8 cellular contexts compared by ENCODE assay signal in the genomic region with DNA sequence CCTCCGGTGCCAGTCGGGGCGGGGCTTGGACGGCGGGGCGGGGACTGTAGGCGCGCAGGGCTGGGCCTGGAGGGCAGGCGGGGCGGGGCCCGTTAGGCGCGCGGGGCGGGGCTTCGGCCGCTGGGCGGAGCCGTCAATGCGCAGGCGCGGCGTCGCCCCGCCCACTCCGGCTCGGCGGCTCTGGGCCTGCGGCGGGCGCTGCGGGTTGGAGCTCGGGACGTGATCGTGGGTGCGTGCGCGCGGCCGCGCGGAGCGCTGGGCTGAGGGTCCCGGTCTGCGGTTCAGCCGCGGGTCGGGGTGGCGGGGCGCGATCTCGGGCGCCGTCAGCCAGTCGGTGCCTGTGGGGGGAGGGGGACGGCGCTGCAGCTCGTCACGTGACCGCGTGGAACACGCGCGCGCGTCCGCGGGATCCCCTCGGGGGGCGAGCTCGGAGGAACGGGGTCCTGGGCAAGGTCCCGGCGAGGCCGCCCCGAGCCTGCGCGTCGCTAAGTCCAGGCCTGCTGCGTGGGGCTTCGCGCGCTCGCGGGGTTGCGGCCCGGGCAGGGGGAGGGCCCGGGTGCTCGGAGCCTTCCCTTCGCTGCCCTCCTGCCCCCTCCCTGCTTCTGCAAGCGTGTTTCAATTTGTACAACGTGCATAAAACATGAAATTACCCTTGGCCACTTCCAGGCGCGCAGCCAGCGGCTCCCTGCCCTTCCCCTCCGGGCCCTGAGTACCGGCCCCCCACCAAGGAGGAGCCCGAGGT. TPM values are rescaled to one million over a fixed set of nuclear protein-coding genes. Genes with fewer than 3 reads are reported as not detected.
DNase-seq lines count a peak whose midpoint lies in the region; ATAC-seq and TF ChIP-seq lines count a peak whose summit lies in the region.

A gene (plus strand): TSS at position 164 of the 742 bp plus-strand sequence. CDS start 595 bp downstream, outside the sequence.

- TF ChIP-seq CTCF in choroid plexus epithelial cell (conservative IDR thresholded peaks at IDR 0.05; ENCODE audit: low read depth, low read length): no peak

- H3K36me3 Mint-ChIP-seq in activated CD4-positive, alpha-beta T cell treated with anti-CD3 and anti-CD28 coated beads for 36 hours (ENCODE audit: low read depth): peaks cover 9% of the 10 kb centered on the region

- ATAC-seq in HG03432 (IDR thresholded peaks at IDR 0.05; ENCODE audit: unreplicated experiment): peak; percentile 79
- ATAC-seq in activated CD4-positive, alpha-beta T cell treated with anti-CD3 and anti-CD28 coated beads for 36 hours: peak; percentile 92

- H3K4me3 Mint-ChIP-seq in activated CD4-positive, alpha-beta T cell treated with anti-CD3 and anti-CD28 coated beads for 36 hours: peak within 1 kb of the TSS; percentile 79

- peaks cover 57% of the 10 kb centered on the region for H3K4me1 Mint-ChIP-seq in activated CD4-positive, alpha-beta T cell treated with anti-CD3 and anti-CD28 coated beads for 36 hours

- POLR2A ChIA-PET in activated CD4-positive, alpha-beta T cell treated with anti-CD3 and anti-CD28 coated beads for 36 hours (lab: Charles Lee): interaction anchor here (0.9 to 2.0 kb wide), 2 partner anchors 31 to 33 kb away, joined by 3 to 19 read pairs; a partner anchor contains a TSS

- H3K27ac Mint-ChIP-seq in activated CD4-positive, alpha-beta T cell treated with anti-CD3 and anti-CD28 coated beads for 36 hours: peak within 1 kb of the TSS; percentile 70

- TF ChIP-seq POLR2A in GM19099 (IDR thresholded peaks at IDR 0.05; ENCODE audit: extremely low read depth, insufficient read length, low read depth): peak; percentile 88

- H3K4me3 ChIP-seq in choroid plexus epithelial cell (ENCODE audit: low read depth, low read length): peak within 1 kb of the TSS; percentile 82

- no peaks in the 10 kb centered on the region for H3K9me3 Mint-ChIP-seq in activated CD4-positive, alpha-beta T cell treated with anti-CD3 and anti-CD28 coated beads for 36 hours (ENCODE audit: low read depth)

- CTCF ChIA-PET in activated CD4-positive, alpha-beta T cell treated with anti-CD3 and anti-CD28 coated beads for 36 hours (lab: Charles Lee): interaction anchor here (0.6 to 2.2 kb wide), 9 partner anchors 32 to 151 kb away, joined by 3 to 15 read pairs (median 4); a partner anchor contains a TSS

- intact Hi-C loops in activated CD4-positive, alpha-beta T cell treated with anti-CD3 and anti-CD28 coated beads for 36 hours (cut with DNase I, micrococcal nuclease): loop anchor here (1.0 to 10.0 kb wide), 17 partner anchors 32 to 1170 kb away; a partner anchor contains a TSS

- DNase-seq in AG20443 (ENCODE audit: low spot score) (peak; percentile 99), NCI-H510A treated with DMSO at 0.1 percent for 48 hours (lab: John Stamatoyannopoulos, UW) (peak; percentile 55), choroid plexus epithelial cell (ENCODE audit: low read depth) (peak; percentile 84), kidney tubule cell (ENCODE audit: low spot score) (peak; percentile 87)
- peak; percentile 98 for DNase-seq in activated CD4-positive, alpha-beta T cell treated with anti-CD3 and anti-CD28 coated beads for 36 hours
- peak; percentile 89 to 93 for DNase-seq in stimulated activated CD4-positive, alpha-beta T cell treated with anti-CD3 and anti-CD28 coated beads, Interleukin-1b, Interleukin-23, amount 100 ng/mL, for 1 hour (ENCODE audit: low read depth in 2 of 2)

- no peaks in the 10 kb centered on the region for H3K27me3 Mint-ChIP-seq in activated CD4-positive, alpha-beta T cell treated with anti-CD3 and anti-CD28 coated beads for 36 hours

RNA-seq across cellular contexts. Expression of the gene that starts here (rescaled TPM):
- 10 to 100 TPM; 18.2 to 34.1 TPM for total RNA-seq in activated CD4-positive, alpha-beta T cell treated with anti-CD3 and anti-CD28 coated beads for 36 hours

Comparison
In these comparisons a context has a peak if more than half of its experiments do, and no peak if none do; other contexts are left out.
1. Peak in every context shown above with its lines: DNase-seq, ATAC-seq and H3K4me3 ChIP-seq.